1 cellular context compared by ENCODE assay signal in the genomic region with DNA sequence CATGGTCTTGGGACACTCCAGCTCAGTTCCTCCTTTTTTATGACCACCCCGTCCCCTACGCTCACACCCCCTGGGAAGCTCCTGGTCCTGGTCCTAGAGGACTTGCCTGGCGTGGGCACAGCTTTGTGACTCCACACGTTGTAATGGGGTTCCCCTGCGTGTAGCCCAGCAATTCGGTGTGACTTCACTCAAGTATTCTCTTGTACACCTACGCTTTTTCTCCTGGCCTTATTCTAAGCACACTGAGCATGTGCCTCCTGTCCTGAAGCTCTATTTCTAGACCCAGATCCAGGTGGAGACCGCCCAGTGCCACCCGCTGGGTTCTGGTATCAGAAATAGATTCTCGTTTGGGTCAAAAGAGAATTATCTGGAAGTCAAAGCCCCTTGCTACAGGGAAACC.
TF ChIP-seq lines count a peak whose summit lies in the region.

No MANE protein-coding gene starts in this region.

TF ChIP-seq in GM23338, 12 proteins besides CTCF, POLR2A, EP300 and RAD21 (continued from another document):
- TF ChIP-seq, protein P1, sequence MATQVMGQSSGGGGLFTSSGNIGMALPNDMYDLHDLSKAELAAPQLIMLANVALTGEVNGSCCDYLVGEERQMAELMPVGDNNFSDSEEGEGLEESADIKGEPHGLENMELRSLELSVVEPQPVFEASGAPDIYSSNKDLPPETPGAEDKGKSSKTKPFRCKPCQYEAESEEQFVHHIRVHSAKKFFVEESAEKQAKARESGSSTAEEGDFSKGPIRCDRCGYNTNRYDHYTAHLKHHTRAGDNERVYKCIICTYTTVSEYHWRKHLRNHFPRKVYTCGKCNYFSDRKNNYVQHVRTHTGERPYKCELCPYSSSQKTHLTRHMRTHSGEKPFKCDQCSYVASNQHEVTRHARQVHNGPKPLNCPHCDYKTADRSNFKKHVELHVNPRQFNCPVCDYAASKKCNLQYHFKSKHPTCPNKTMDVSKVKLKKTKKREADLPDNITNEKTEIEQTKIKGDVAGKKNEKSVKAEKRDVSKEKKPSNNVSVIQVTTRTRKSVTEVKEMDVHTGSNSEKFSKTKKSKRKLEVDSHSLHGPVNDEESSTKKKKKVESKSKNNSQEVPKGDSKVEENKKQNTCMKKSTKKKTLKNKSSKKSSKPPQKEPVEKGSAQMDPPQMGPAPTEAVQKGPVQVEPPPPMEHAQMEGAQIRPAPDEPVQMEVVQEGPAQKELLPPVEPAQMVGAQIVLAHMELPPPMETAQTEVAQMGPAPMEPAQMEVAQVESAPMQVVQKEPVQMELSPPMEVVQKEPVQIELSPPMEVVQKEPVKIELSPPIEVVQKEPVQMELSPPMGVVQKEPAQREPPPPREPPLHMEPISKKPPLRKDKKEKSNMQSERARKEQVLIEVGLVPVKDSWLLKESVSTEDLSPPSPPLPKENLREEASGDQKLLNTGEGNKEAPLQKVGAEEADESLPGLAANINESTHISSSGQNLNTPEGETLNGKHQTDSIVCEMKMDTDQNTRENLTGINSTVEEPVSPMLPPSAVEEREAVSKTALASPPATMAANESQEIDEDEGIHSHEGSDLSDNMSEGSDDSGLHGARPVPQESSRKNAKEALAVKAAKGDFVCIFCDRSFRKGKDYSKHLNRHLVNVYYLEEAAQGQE (IDR thresholded peaks at IDR 0.05; ENCODE audit: unreplicated experiment): no peak
- TF ChIP-seq STAT1 (IDR thresholded peaks at IDR 0.05; ENCODE audit: unreplicated experiment) (no peak), EZH2phosphoT487 (IDR thresholded peaks at IDR 0.05; ENCODE audit: unreplicated experiment) (no peak), POLR2AphosphoS5 (IDR thresholded peaks at IDR 0.05; ENCODE audit: low read depth) (no peak), ZNF331 (CRISPR knock-in tag; IDR thresholded peaks at IDR 0.05; ENCODE audit: low read depth) (no peak), JUNB (IDR thresholded peaks at IDR 0.05; ENCODE audit: unreplicated experiment) (no peak), NANOG (IDR thresholded peaks at IDR 0.05; ENCODE audit: borderline replicate concordance) (no peak), EZH2 (IDR thresholded peaks at IDR 0.05; ENCODE audit: low read depth, unreplicated experiment) (no peak), ZNF114 (CRISPR knock-in tag; IDR thresholded peaks at IDR 0.05) (no peak)
- TF ChIP-seq, protein P2, sequence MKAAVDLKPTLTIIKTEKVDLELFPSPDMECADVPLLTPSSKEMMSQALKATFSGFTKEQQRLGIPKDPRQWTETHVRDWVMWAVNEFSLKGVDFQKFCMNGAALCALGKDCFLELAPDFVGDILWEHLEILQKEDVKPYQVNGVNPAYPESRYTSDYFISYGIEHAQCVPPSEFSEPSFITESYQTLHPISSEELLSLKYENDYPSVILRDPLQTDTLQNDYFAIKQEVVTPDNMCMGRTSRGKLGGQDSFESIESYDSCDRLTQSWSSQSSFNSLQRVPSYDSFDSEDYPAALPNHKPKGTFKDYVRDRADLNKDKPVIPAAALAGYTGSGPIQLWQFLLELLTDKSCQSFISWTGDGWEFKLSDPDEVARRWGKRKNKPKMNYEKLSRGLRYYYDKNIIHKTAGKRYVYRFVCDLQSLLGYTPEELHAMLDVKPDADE (IDR thresholded peaks at IDR 0.05): no peak
- TF ChIP-seq, protein P3, sequence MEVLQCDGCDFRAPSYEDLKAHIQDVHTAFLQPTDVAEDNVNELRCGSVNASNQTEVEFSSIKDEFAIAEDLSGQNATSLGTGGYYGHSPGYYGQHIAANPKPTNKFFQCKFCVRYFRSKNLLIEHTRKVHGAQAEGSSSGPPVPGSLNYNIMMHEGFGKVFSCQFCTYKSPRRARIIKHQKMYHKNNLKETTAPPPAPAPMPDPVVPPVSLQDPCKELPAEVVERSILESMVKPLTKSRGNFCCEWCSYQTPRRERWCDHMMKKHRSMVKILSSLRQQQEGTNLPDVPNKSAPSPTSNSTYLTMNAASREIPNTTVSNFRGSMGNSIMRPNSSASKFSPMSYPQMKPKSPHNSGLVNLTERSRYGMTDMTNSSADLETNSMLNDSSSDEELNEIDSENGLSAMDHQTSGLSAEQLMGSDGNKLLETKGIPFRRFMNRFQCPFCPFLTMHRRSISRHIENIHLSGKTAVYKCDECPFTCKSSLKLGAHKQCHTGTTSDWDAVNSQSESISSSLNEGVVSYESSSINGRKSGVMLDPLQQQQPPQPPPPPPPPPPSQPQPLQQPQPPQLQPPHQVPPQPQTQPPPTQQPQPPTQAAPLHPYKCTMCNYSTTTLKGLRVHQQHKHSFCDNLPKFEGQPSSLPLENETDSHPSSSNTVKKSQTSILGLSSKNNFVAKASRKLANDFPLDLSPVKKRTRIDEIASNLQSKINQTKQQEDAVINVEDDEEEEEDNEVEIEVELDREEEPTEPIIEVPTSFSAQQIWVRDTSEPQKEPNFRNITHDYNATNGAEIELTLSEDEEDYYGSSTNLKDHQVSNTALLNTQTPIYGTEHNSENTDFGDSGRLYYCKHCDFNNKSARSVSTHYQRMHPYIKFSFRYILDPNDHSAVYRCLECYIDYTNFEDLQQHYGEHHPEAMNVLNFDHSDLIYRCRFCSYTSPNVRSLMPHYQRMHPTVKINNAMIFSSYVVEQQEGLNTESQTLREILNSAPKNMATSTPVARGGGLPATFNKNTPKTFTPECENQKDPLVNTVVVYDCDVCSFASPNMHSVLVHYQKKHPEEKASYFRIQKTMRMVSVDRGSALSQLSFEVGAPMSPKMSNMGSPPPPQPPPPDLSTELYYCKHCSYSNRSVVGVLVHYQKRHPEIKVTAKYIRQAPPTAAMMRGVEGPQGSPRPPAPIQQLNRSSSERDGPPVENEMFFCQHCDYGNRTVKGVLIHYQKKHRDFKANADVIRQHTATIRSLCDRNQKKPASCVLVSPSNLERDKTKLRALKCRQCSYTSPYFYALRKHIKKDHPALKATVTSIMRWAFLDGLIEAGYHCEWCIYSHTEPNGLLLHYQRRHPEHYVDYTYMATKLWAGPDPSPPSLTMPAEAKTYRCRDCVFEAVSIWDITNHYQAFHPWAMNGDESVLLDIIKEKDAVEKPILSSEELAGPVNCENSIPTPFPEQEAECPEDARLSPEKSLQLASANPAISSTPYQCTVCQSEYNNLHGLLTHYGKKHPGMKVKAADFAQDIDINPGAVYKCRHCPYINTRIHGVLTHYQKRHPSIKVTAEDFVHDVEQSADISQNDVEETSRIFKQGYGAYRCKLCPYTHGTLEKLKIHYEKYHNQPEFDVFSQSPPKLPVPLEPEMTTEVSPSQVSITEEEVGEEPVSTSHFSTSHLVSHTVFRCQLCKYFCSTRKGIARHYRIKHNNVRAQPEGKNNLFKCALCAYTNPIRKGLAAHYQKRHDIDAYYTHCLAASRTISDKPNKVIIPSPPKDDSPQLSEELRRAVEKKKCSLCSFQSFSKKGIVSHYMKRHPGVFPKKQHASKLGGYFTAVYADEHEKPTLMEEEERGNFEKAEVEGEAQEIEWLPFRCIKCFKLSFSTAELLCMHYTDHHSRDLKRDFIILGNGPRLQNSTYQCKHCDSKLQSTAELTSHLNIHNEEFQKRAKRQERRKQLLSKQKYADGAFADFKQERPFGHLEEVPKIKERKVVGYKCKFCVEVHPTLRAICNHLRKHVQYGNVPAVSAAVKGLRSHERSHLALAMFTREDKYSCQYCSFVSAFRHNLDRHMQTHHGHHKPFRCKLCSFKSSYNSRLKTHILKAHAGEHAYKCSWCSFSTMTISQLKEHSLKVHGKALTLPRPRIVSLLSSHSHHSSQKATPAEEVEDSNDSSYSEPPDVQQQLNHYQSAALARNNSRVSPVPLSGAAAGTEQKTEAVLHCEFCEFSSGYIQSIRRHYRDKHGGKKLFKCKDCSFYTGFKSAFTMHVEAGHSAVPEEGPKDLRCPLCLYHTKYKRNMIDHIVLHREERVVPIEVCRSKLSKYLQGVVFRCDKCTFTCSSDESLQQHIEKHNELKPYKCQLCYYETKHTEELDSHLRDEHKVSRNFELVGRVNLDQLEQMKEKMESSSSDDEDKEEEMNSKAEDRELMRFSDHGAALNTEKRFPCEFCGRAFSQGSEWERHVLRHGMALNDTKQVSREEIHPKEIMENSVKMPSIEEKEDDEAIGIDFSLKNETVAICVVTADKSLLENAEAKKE (CRISPR knock-in tag; IDR thresholded peaks at IDR 0.05): no peak
